Comparison of ENCODE assay signal across 10 cellular contexts in genomic region chr1:199959775-199960110, GRCh38.
"Had no signal": no experiment of that assay in that cellular context is flagged by ENCODE, and none has a peak within 500 bp of the region (broad histone marks: within the 10 kb centered on the region; RNA-seq: fewer than 3 reads in every experiment).

No MANE protein-coding gene starts in this region.

- H3K27ac ChIP-seq: GM23248 had no signal

- H3K36me3 ChIP-seq: HAP-1 had no signal

- H2AFZ ChIP-seq: GM23248, GM23338 had no signal

- DNase-seq: GM23248, GOT3, H7, HCEC 1CT, HFFc6 had no signal

- H3K27ac Mint-ChIP-seq: GM23338, HFFc6 had no signal

- ATAC-seq: GM23338, HCT116 had no signal

- H3K9ac ChIP-seq: GM23248 had no signal

- H3K9me3 Mint-ChIP-seq: GM23338, HFFc6 had no signal

- H3K4me3 Mint-ChIP-seq: GM23338, HFFc6 had no signal

- H3K9me3 ChIP-seq: HAP-1 had no signal

- H3K4me3 ChIP-seq: GM23248, GM23338, HAP-1 had no signal

- H3K4me1 ChIP-seq: HAP-1 had no signal

- FAIRE-seq: H1, H54 had no signal

- H3K4me2 ChIP-seq: GM23338 had no signal
